In the genomic region with DNA sequence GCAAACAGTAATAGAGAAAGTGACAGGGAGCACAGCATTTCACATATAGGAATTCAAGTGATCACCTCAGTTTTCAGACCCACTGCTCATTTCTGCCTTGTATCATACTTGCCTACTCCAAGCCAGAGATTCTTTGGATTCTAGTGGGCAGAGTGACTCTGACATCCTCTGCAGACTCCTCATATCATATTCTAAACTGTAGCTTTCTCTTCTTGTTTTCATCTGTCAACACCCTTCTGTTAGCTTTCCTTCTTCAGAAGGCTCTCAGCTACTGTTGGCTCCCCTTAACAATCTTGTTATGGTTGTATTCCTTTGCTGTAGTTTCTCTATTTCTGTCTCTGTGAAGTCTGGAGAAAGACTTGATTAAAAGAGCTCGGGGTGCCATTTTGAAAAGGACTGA, we compare ENCODE assay signal across 18 cellular contexts.
DNase-seq lines count a peak whose midpoint lies in the region; ATAC-seq and TF ChIP-seq lines count a peak whose summit lies in the region.
"Had no signal": no experiment of that assay in that cellular context is flagged by ENCODE, and none has a peak within 500 bp of the region (broad histone marks: within the 10 kb centered on the region; RNA-seq: fewer than 3 reads in every experiment).

No MANE protein-coding gene starts in this region.

- TF ChIP-seq CTCF in right atrium auricular region (IDR thresholded peaks at IDR 0.05) (no peak), heart left ventricle (IDR thresholded peaks at IDR 0.05) (no peak), smooth muscle cell (IDR thresholded peaks at IDR 0.05; ENCODE audit: borderline replicate concordance, insufficient read depth, poor library complexity, severe bottlenecking) (no peak)

- no peaks in the 10 kb centered on the region for H3K79me2 ChIP-seq in smooth muscle cell (ENCODE audit: low read depth)

- H3K4me1 ChIP-seq in right atrium auricular region: no peaks in the 10 kb centered on the region
- peaks cover 0 to 3% (median 0%) of the 10 kb centered on the region in 12 donors for H3K4me1 ChIP-seq in heart left ventricle
- H3K4me1 ChIP-seq in smooth muscle cell (ENCODE audit: low read depth): no peaks in the 10 kb centered on the region
- H3K4me1 ChIP-seq: A549, Caco-2 had no signal

- H3K4me3 ChIP-seq in right atrium auricular region (no peak overlapping the region), heart left ventricle (no peak overlapping the region), smooth muscle cell (no peak overlapping the region)
- H3K4me3 ChIP-seq: A549 had no signal

- intact Hi-C loops in Right ventricle myocardium inferior (cut with DNase I) (no loop called here), heart left ventricle (cut with DNase I) (no loop called here), left ventricle myocardium superior (cut with micrococcal nuclease) (no loop called here)

- no peak overlapping the region for H3K9ac ChIP-seq in smooth muscle cell (ENCODE audit: low read depth)

- TF ChIP-seq POLR2A in heart left ventricle (IDR thresholded peaks at IDR 0.05): no peak

- H3K27me3 ChIP-seq in right atrium auricular region: no peaks in the 10 kb centered on the region
- H3K27me3 ChIP-seq in heart left ventricle: no peaks in the 10 kb centered on the region
- no peaks in the 10 kb centered on the region for H3K27me3 ChIP-seq in smooth muscle cell (ENCODE audit: low read depth)

- H4K20me1 ChIP-seq in smooth muscle cell (ENCODE audit: low read depth): no peaks in the 10 kb centered on the region

- peaks cover 0 to 3% of the 10 kb centered on the region in 2 donors for H3K9me3 ChIP-seq in right atrium auricular region
- H3K9me3 ChIP-seq in heart left ventricle: peaks cover 0 to 4% (median 0%) of the 10 kb centered on the region in 12 donors
- no peaks in the 10 kb centered on the region for H3K9me3 ChIP-seq in smooth muscle cell (replicated peaks; ENCODE audit: low read depth)
- H3K9me3 ChIP-seq: A549, Caco-2 had no signal

- H3K36me3 ChIP-seq in right atrium auricular region (no peaks in the 10 kb centered on the region), heart left ventricle (no peaks in the 10 kb centered on the region), smooth muscle cell (ENCODE audit: low read depth) (no peaks in the 10 kb centered on the region)

- H3K27ac ChIP-seq in right atrium auricular region (no peak overlapping the region), heart left ventricle (peak overlapping the region in 7 of 12 donors; percentile 37 to 76 (median 51)), smooth muscle cell (ENCODE audit: low read depth) (no peak overlapping the region)
- H3K27ac ChIP-seq: 22Rv1, A549, C4-2B had no signal

- no peaks in the 10 kb centered on the region for H3F3A ChIP-seq in smooth muscle cell (ENCODE audit: low read depth)

- DNase-seq in Right ventricle myocardium inferior (ENCODE audit: missing footprints) (no peak), right atrium auricular region (ENCODE audit: low spot score) (no peak), heart left ventricle (no peak), left ventricle myocardium superior (no peak), smooth muscle cell (lab: John Stamatoyannopoulos, UW; ENCODE audit: unreplicated experiment) (no peak), midbrain (lab: John Stamatoyannopoulos, UW) (no peak), NCI-H748 (lab: John Stamatoyannopoulos, UW; ENCODE audit: unreplicated experiment) (no peak)
- DNase-seq: AML-193; Caco-2; CD4-positive, alpha-beta T cell; GOT3; H7; HFFc6 had no signal

- 12 to 22% (median 15%) methylated on average over 1 of the region's 1 CpG for WGBS in heart left ventricle, 4 donors
- WGBS in smooth muscle cell (ENCODE audit: low lambda C conversion rate): 63% methylated on average over 1 of the region's 1 CpG

- peak overlapping the region; percentile 19 for H3K4me2 ChIP-seq in smooth muscle cell
- H3K4me2 ChIP-seq: A549 had no signal

- peak overlapping the region; percentile 67 for H2AFZ ChIP-seq in smooth muscle cell (ENCODE audit: low read depth)

- ATAC-seq in Right ventricle myocardium inferior (peak; percentile 72), heart left ventricle (peak in 3 of 4 donors; percentile 82 to 88 (median 86)), left ventricle myocardium superior (peak; percentile 92), GM18519 (IDR thresholded peaks at IDR 0.05; ENCODE audit: low FRiP score, unreplicated experiment) (no peak)
- ATAC-seq: A549, HCT116 had no signal

Comparison
In these comparisons a context has a peak if more than half of its experiments do, and no peak if none do; other contexts are left out.
1. H3K27ac ChIP-seq: peak in heart left ventricle (7 of 12); none in right atrium auricular region (0 of 2) and smooth muscle cell (single experiment).